ENCODE assay signal across 8 cellular contexts in genomic region chr1:70205437-70206118, GRCh38. TPM values are rescaled to one million over a fixed set of nuclear protein-coding genes. Genes with fewer than 3 reads are reported as not detected.
DNase-seq lines count a peak whose midpoint lies in the region; ATAC-seq and TF ChIP-seq lines count a peak whose summit lies in the region.

Gene LRRC40, minus strand, starts transcription at chr1:70205579. Its CDS starts 39 bp downstream, at chr1:70205540.

- peak within 1 kb of the TSS; percentile 98 for H2AFZ ChIP-seq in PC-9

- H3K9me3 ChIP-seq in PC-9 (ENCODE audit: insufficient read depth, low read depth) (no peaks in the 10 kb centered on the region), mucosa of rectum (ENCODE audit: control insufficient read depth in 2 of 2, low read length in 2 of 2) (no peaks in the 10 kb centered on the region)

- no peak for TF ChIP-seq CTCF in PC-9 (conservative IDR thresholded peaks at IDR 0.05)

- H3K4me1 Mint-ChIP-seq in activated T-cell treated with anti-CD3 and anti-CD28 coated beads, Interleukin-2, amount 50 U/mL, for 24 hours (ENCODE audit: low read depth) = peaks cover 69% of the 10 kb centered on the region

- peak within 1 kb of the TSS; percentile 99 for H3K27ac Mint-ChIP-seq in activated T-cell treated with anti-CD3 and anti-CD28 coated beads, Interleukin-2, amount 50 U/mL, for 24 hours

- H3K9me2 ChIP-seq in PC-9 (ENCODE audit: insufficient read depth) = no peaks in the 10 kb centered on the region

- no peaks in the 10 kb centered on the region for H3K27me3 Mint-ChIP-seq in activated T-cell treated with anti-CD3 and anti-CD28 coated beads, Interleukin-2, amount 50 U/mL, for 24 hours

- CTCF ChIA-PET in PC-9 (lab: Charles Lee) = no interaction called here

- POLR2A ChIA-PET in PC-9 (lab: Charles Lee; ENCODE audit: unreplicated experiment) = interaction anchor here (0.6 kb wide), 1 partner anchor 149 kb away, joined by 4 read pairs; the partner anchor contains the start of gene ANKRD13C

- DNase-seq in DMS153 (lab: John Stamatoyannopoulos, UW) (peak; percentile 93), PC-9 (peak; percentile 90 to 96), erythroblast (lab: John Stamatoyannopoulos, UW) (peak; percentile 98 to 99)
- DNase-seq in Jurkat, Clone E6-1 (ENCODE audit: low read depth, low spot score) = peak; percentile 91
- DNase-seq in activated T-cell treated with anti-CD3 and anti-CD28 coated beads, Interleukin-2, amount 50 U/mL, for 24 hours = peak; percentile 99
- peak; percentile 98 for DNase-seq in stimulated activated CD8-positive, alpha-beta memory T cell treated with anti-CD3 and anti-CD28 coated beads, Interleukin-4, amount 100 ng/mL, for 48 hours

- H3F3A ChIP-seq in PC-9 (ENCODE audit: insufficient read depth, low read depth) = no peaks in the 10 kb centered on the region

- H3K4me3 Mint-ChIP-seq in activated T-cell treated with anti-CD3 and anti-CD28 coated beads, Interleukin-2, amount 50 U/mL, for 24 hours = peak within 1 kb of the TSS; percentile 100

- TSS peak; percentile 68 for BruUV-seq in PC-9 (replicated peaks; lab: Mats Ljungman, UMichigan)

- no peaks in the 10 kb centered on the region for H3K9me3 Mint-ChIP-seq in activated T-cell treated with anti-CD3 and anti-CD28 coated beads, Interleukin-2, amount 50 U/mL, for 24 hours

- peaks cover 72% of the 10 kb centered on the region for H3K36me3 Mint-ChIP-seq in activated T-cell treated with anti-CD3 and anti-CD28 coated beads, Interleukin-2, amount 50 U/mL, for 24 hours (ENCODE audit: low read depth)

- ATAC-seq in GM21619 (IDR thresholded peaks at IDR 0.05; ENCODE audit: unreplicated experiment) = peak; percentile 83

- H4K20me1 ChIP-seq in PC-9 (ENCODE audit: insufficient read depth) = peaks cover 4% of the 10 kb centered on the region; the same call in 1 of the 2 replicates

- H3K36me3 ChIP-seq in PC-9 (ENCODE audit: low read depth) (0 out of 2 replicates have a peak, but pooled peaks cover 20% of the 10 kb centered on the region), mucosa of rectum (ENCODE audit: control insufficient read depth in 2 of 2, insufficient read depth in 2 of 2, low read length in 2 of 2) (no peaks in the 10 kb centered on the region)

- H3K27me3 ChIP-seq in PC-9 (ENCODE audit: insufficient read depth, low read depth) (no peaks in the 10 kb centered on the region), mucosa of rectum (ENCODE audit: control insufficient read depth in 2 of 2, insufficient read depth in 2 of 2, low read length in 2 of 2) (no peaks in the 10 kb centered on the region)

- H3K79me2 ChIP-seq in PC-9 (ENCODE audit: low read depth) = peaks cover 97% of the 10 kb centered on the region

- peak within 1 kb of the TSS; percentile 95 for H3K4me2 ChIP-seq in PC-9

- intact Hi-C loops in PC-9 (cut with micrococcal nuclease; ENCODE audit: unreplicated experiment) = loop anchor here (1.0 to 10.0 kb wide), 4 partner anchors 16 to 875 kb away; partner anchors contain the start of genes CTH, SRSF11 and ZRANB2

- TF ChIP-seq POLR2A in erythroblast (IDR thresholded peaks at IDR 0.05; ENCODE audit: low read length) = peak; percentile 96

- peak within 1 kb of the TSS; percentile 95 for H3K9ac ChIP-seq in mucosa of rectum (ENCODE audit: low read depth in 1 of 2, low read length in 2 of 2)

- H3K27ac ChIP-seq in PC-9 (peak within 1 kb of the TSS; percentile 70), mucosa of rectum (ENCODE audit: low read depth in 2 of 2, low read length in 2 of 2) (peak within 1 kb of the TSS; percentile 89 to 92)

- H3K4me3 ChIP-seq in Jurkat, Clone E6-1 (ENCODE audit: low read length) = peak within 1 kb of the TSS; percentile 92
- peak within 1 kb of the TSS; percentile 85 for H3K4me3 ChIP-seq in PC-9
- peak within 1 kb of the TSS; percentile 92 to 99 for H3K4me3 ChIP-seq in mucosa of rectum (ENCODE audit: low read length in 2 of 2)

- H3K4me1 ChIP-seq in PC-9 (replicated peaks; ENCODE audit: insufficient read depth) = peaks cover 17% of the 10 kb centered on the region
- H3K4me1 ChIP-seq in mucosa of rectum (ENCODE audit: control insufficient read depth in 2 of 2, insufficient read depth in 2 of 2, low read length in 2 of 2) = peaks cover 11 to 17% of the 10 kb centered on the region in 2 donors

RNA-seq across cellular contexts. Expression of gene LRRC40, which starts in this region (rescaled TPM):
- 14.3 TPM for polyA plus RNA-seq in Jurkat, Clone E6-1 (2012; ENCODE audit: insufficient read depth, insufficient read length)
- total RNA-seq in PC-9 (2021) = 10.6 and 12.0 TPM in 2 replicates

Comparison
In these comparisons a context has a peak if more than half of its experiments do, and no peak if none do; other contexts are left out.
1. Peak in every context shown above with its lines: DNase-seq, ATAC-seq, H3K4me3 ChIP-seq and H3K27ac ChIP-seq.